ENCODE assay signal across 8 cellular contexts in the genomic region with DNA sequence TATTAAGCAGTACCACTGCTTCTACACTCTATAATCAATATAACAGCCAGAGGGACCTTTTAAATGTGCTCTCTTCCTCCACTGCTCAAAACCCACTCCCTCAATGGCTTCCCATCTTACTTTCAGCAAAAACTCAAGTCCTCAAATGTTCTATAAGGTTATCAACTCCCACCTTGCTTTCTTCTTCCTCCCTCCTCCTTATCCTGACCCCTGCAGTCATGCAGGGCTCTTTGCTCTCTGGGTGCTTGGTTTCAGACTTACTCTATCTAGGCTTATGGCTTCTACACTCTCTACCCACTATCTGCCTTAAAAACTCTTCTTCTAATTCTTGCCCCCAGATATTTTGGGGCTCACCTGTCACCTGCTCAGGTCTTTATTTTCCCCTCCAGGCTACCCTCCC.
"Had no signal": no experiment of that assay in that cellular context is flagged by ENCODE, and none has a peak within 500 bp of the region (broad histone marks: within the 10 kb centered on the region; RNA-seq: fewer than 3 reads in every experiment).

No MANE protein-coding gene starts in this region.

- ATAC-seq: activated CD4-positive, CD25-positive, alpha-beta regulatory T cell treated with anti-CD3 and anti-CD28 coated beads, Interleukin-2, amount 50 U/mL, for 24 hours; left lung; natural killer cell; stimulated activated memory B cell treated with anti-CD40 and anti-IgM and Interleukin-4, amounts not matched to agents 10 μg/mL and 1 μg/mL and 100 μg/mL, for 72 hours; upper lobe of right lung had no signal

- DNase-seq: activated T-cell treated with anti-CD3 and anti-CD28 coated beads, Interleukin-2, amount 50 U/mL, for 24 hours; left lung; natural killer cell; posterior cingulate gyrus; T-helper 1 cell; upper lobe of right lung had no signal
